8 cellular contexts compared by ENCODE assay signal in the genomic region with DNA sequence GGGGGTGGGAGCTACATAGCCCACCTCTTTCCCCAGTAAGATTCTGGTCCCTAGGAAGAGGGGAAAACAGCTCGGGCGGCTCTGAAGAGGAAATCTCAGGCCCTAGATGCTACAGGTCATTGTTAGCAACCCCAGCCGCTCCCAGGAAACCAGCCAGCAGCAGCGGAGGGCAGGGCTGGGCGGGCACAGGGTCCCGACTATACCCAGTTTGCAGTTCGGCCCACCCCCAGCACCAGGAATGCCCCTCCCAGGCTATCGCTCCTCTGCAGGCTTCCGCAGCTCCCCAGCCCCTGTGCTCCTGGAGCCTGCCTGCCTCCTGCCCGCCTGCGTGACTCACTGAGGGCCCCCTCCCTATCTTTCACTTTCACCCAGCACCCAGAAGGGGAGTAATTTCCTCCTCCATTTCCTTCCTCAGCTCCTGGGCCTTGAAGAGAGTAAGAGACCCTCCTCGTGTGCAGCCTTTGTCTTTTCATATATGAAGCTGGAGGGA. TPM values are rescaled to one million over a fixed set of nuclear protein-coding genes. Genes with fewer than 3 reads are reported as not detected.
A peak's percentile ranks its signal among the peaks of the same experiment; 100 is the strongest.
DNase-seq lines count a peak whose midpoint lies in the region; ATAC-seq, FAIRE-seq and TF ChIP-seq lines count a peak whose summit lies in the region.

No MANE protein-coding gene starts in this region.

- intact Hi-C loops in gastrocnemius medialis (cut with DNase I; ENCODE audit: low total_unique reads), result no loop called here

- peaks cover 75 to 100% (median 96%) of the 10 kb centered on the region in 11 experiments for H4K20me1 ChIP-seq in BLaER1 treated with 17β-estradiol and CSF1 and Interleukin-3, amounts not matched to agents 10 nM and 100 nM
- H4K20me1 ChIP-seq in astrocyte (ENCODE audit: insufficient read depth, low read length), result peaks cover 93% of the 10 kb centered on the region
- H4K20me1 ChIP-seq in hepatocyte (ENCODE audit: insufficient read depth, poor library complexity, severe bottlenecking), result peaks cover 80% of the 10 kb centered on the region

- no peaks in the 10 kb centered on the region for H3K9me3 Mint-ChIP-seq in astrocyte (ENCODE audit: unreplicated experiment)

- peak overlapping the region; percentile 34 for H3K4me3 Mint-ChIP-seq in astrocyte (ENCODE audit: unreplicated experiment)

- no peak for TF ChIP-seq POLR2A in gastrocnemius medialis (IDR thresholded peaks at IDR 0.05)

- peaks cover 71 to 87% (median 75%) of the 10 kb centered on the region in 10 experiments for H3K4me1 ChIP-seq in BLaER1 treated with 17β-estradiol and CSF1 and Interleukin-3, amounts not matched to agents 10 nM and 100 nM
- peaks cover 56% of the 10 kb centered on the region for H3K4me1 ChIP-seq in astrocyte (ENCODE audit: insufficient read depth, low read length)
- peaks cover 66% of the 10 kb centered on the region for H3K4me1 ChIP-seq in hepatocyte (ENCODE audit: insufficient read depth)
- peaks cover 75 to 82% of the 10 kb centered on the region in 2 donors for H3K4me1 ChIP-seq in gastrocnemius medialis

- peak overlapping the region; percentile 10 to 64 (median 52); a peak in 19 of 20 replicates for H3K4me3 ChIP-seq in BLaER1 treated with 17β-estradiol and CSF1 and Interleukin-3, amounts not matched to agents 10 nM and 100 nM
- H3K4me3 ChIP-seq in astrocyte (ENCODE audit: insufficient read depth, low read depth, low read length) (peak overlapping the region; percentile 44), hepatocyte (no peak overlapping the region), gastrocnemius medialis (peak overlapping the region; percentile 9 to 31 (median 11))

- TF ChIP-seq CTCF in astrocyte (IDR thresholded peaks at IDR 0.05; ENCODE audit: insufficient read depth, low read depth, low read length) (no peak), hepatocyte (IDR thresholded peaks at IDR 0.05; ENCODE audit: poor library complexity) (no peak), gastrocnemius medialis (IDR thresholded peaks at IDR 0.05 in 4 of 5, conservative IDR thresholded peaks at IDR 0.05 in 1 of 5) (no peak)

- H3K4me1 Mint-ChIP-seq in astrocyte (ENCODE audit: low read depth, unreplicated experiment), result peaks cover 57% of the 10 kb centered on the region

- in situ Hi-C loops in gastrocnemius medialis (cut with MboI; ENCODE audit: low sequenced_read_pairs in 4 of 4), result loop anchor here in 1 of 4 donors (10.0 kb wide), 1 partner anchor 53 kb away; no protein-coding TSS in a partner anchor

- H3K79me2 ChIP-seq in astrocyte (ENCODE audit: insufficient read depth, low read length) (peaks cover 92% of the 10 kb centered on the region), hepatocyte (peaks cover 93% of the 10 kb centered on the region)

- peaks cover 3% of the 10 kb centered on the region for H3K36me3 Mint-ChIP-seq in astrocyte (ENCODE audit: low read depth, unreplicated experiment)

- DNase-seq in T follicular helper cell (ENCODE audit: low read depth) (peak; percentile 61), astrocyte (ENCODE audit: low read depth) (peak; percentile 68), hepatocyte (ENCODE audit: low spot score) (peak; percentile 83), gastrocnemius medialis (peak in 1 of 2 donors; percentile 52), NCI-H2196 (lab: John Stamatoyannopoulos, UW; ENCODE audit: unreplicated experiment) (no peak)

- H3K27me3 ChIP-seq in BLaER1 treated with 17β-estradiol and CSF1 and Interleukin-3, amounts not matched to agents 10 nM and 100 nM, result no peaks in the 10 kb centered on the region
- H3K27me3 ChIP-seq in astrocyte (ENCODE audit: insufficient read depth, low read length), result no peaks in the 10 kb centered on the region
- no peaks in the 10 kb centered on the region for H3K27me3 ChIP-seq in hepatocyte
- H3K27me3 ChIP-seq in gastrocnemius medialis, result no peaks in the 10 kb centered on the region

- peak overlapping the region; percentile 62 to 90 (median 77); a peak in 21 of 22 replicates for H3K9ac ChIP-seq in BLaER1 treated with 17β-estradiol and CSF1 and Interleukin-3, amounts not matched to agents 10 nM and 100 nM
- peak overlapping the region; percentile 37 for H3K9ac ChIP-seq in astrocyte (ENCODE audit: low read length)

- peak overlapping the region; percentile 31 to 99 (median 90); a peak in 19 of 22 replicates for H3K27ac ChIP-seq in BLaER1 treated with 17β-estradiol and CSF1 and Interleukin-3, amounts not matched to agents 10 nM and 100 nM
- H3K27ac ChIP-seq in astrocyte (ENCODE audit: low read depth, low read length), result peak overlapping the region; percentile 20
- peak overlapping the region; percentile 94 for H3K27ac ChIP-seq in hepatocyte
- peak overlapping the region; percentile 71 to 85 (median 80) for H3K27ac ChIP-seq in gastrocnemius medialis

- no peaks in the 10 kb centered on the region for H3K9me3 ChIP-seq in BLaER1 treated with 17β-estradiol and CSF1 and Interleukin-3, amounts not matched to agents 10 nM and 100 nM (replicated peaks in 1 of 11)
- H3K9me3 ChIP-seq in astrocyte (ENCODE audit: insufficient read depth, low read depth, low read length), result no peaks in the 10 kb centered on the region
- no peaks in the 10 kb centered on the region for H3K9me3 ChIP-seq in hepatocyte (ENCODE audit: low read depth)
- H3K9me3 ChIP-seq in gastrocnemius medialis, result no peaks in the 10 kb centered on the region

- WGBS in hepatocyte (ENCODE audit: low lambda C conversion rate, missing lambda C conversion rate), result 20% methylated on average over 5 of the region's 12 CpGs

- H3K27me3 Mint-ChIP-seq in astrocyte (ENCODE audit: low read depth, unreplicated experiment), result no peaks in the 10 kb centered on the region

- H3K9me2 ChIP-seq in hepatocyte (replicated peaks; ENCODE audit: insufficient read depth), result no peaks in the 10 kb centered on the region

- FAIRE-seq in astrocyte (lab: Jason Lieb, UNC), result no peak

- H3K36me3 ChIP-seq in BLaER1 treated with 17β-estradiol and CSF1 and Interleukin-3, amounts not matched to agents 10 nM and 100 nM, result peaks cover 37 to 47% (median 40%) of the 10 kb centered on the region in 11 experiments
- H3K36me3 ChIP-seq in astrocyte (ENCODE audit: insufficient read depth, low read length) (peaks cover 3% of the 10 kb centered on the region), hepatocyte (replicated peaks; ENCODE audit: insufficient read depth, low read depth) (no peaks in the 10 kb centered on the region), gastrocnemius medialis (peaks cover 0 to 21% of the 10 kb centered on the region in 2 donors)

- H3K27ac Mint-ChIP-seq in astrocyte (ENCODE audit: unreplicated experiment), result peak overlapping the region; percentile 7

- peak; percentile 36 for ATAC-seq in HG02870 (IDR thresholded peaks at IDR 0.05; ENCODE audit: unreplicated experiment)
- ATAC-seq in gastrocnemius medialis, result peak; percentile 23 to 30
- ATAC-seq in GM18517 (IDR thresholded peaks at IDR 0.05; ENCODE audit: unreplicated experiment), result no peak

- H2AFZ ChIP-seq in astrocyte (ENCODE audit: low read depth, low read length), result no peak overlapping the region
- no peak overlapping the region for H2AFZ ChIP-seq in hepatocyte

- peak overlapping the region; percentile 94 to 100 (median 99) for H3K4me2 ChIP-seq in BLaER1 treated with 17β-estradiol and CSF1 and Interleukin-3, amounts not matched to agents 10 nM and 100 nM
- H3K4me2 ChIP-seq in astrocyte (ENCODE audit: low read length) (peak overlapping the region; percentile 82), hepatocyte (peak overlapping the region; percentile 70)

RNA-seq across cellular contexts. Expression of gene PNMA1, which starts 27.2 kb away (rescaled TPM):
- 67.4 and 74.3 TPM in 2 replicates for total RNA-seq in astrocyte
- total RNA-seq in hepatocyte, result 23.0 and 27.3 TPM in 2 replicates
- polyA plus RNA-seq in hepatocyte, result 41.2 and 45.7 TPM in 2 replicates
- 10 to 100 TPM in 1 of 4 donors, 1 to 10 TPM in 3; 7.6 to 18.5 (median 8.8) TPM for total RNA-seq in gastrocnemius medialis

Comparison
In these comparisons a context has a peak if more than half of its experiments do, and no peak if none do; other contexts are left out.
1. H3K27ac ChIP-seq: peak in every context shown above with its lines; median percentile 94 in hepatocyte; 90 in BLaER1 treated with 17β-estradiol and CSF1 and Interleukin-3, amounts not matched to agents 10 nM and 100 nM; 80 in gastrocnemius medialis; 20 in astrocyte.